ENCODE assay signal across 12 cellular contexts in genomic region chr19:18392417-18392816, GRCh38. TPM values are rescaled to one million over a fixed set of nuclear protein-coding genes. Genes with fewer than 3 reads are reported as not detected.
A peak's percentile ranks its signal among the peaks of the same experiment; 100 is the strongest.
DNase-seq lines count a peak whose midpoint lies in the region; ATAC-seq and TF ChIP-seq lines count a peak whose summit lies in the region.
"Had no signal": no experiment of that assay in that cellular context is flagged by ENCODE, and none has a peak within 500 bp of the region (broad histone marks: within the 10 kb centered on the region; RNA-seq: fewer than 3 reads in every experiment).

No MANE protein-coding gene starts in this region.

- H3K4me3 ChIP-seq in fibroblast of lung (replicated peaks in 1 of 4; ENCODE audit: control extremely low read depth in 1 of 4, insufficient read depth in 1 of 4, low read depth in 3 of 4, low read length in 4 of 4) (no peak overlapping the region), mononuclear cell (ENCODE audit: low read length) (peak overlapping the region; percentile 81), neural progenitor cell (no peak overlapping the region)
- H3K4me3 ChIP-seq: breast epithelium, pancreas had no signal

- no peak overlapping the region for H2AFZ ChIP-seq in fibroblast of lung (ENCODE audit: low read length)
- H2AFZ ChIP-seq in neural progenitor cell (replicated peaks): no peak overlapping the region

- peaks cover 0 to 3% (median 2%) of the 10 kb centered on the region in 7 donors for H3K9me3 Mint-ChIP-seq in CD14-positive monocyte
- H3K9me3 Mint-ChIP-seq in neural progenitor cell: no peaks in the 10 kb centered on the region

- H3K27ac Mint-ChIP-seq in CD14-positive monocyte (peak overlapping the region; percentile 95 to 99 (median 98)), neural progenitor cell (no peak overlapping the region)

- H3K27ac ChIP-seq in fibroblast of lung (ENCODE audit: insufficient read depth, low read length): no peak overlapping the region
- no peak overlapping the region for H3K27ac ChIP-seq in neural progenitor cell
- H3K27ac ChIP-seq: breast epithelium had no signal

- DNase-seq in CD14-positive monocyte (ENCODE audit: low spot score): peak; percentile 95
- peak; percentile 85 for DNase-seq in NOMO-1 treated with dmso at 0.1 percent for 144 hours (lab: John Stamatoyannopoulos, UW; ENCODE audit: unreplicated experiment)
- DNase-seq in fibroblast of lung (ENCODE audit: low read depth in 2 of 2): peak; percentile 70 to 71
- DNase-seq in neural progenitor cell (ENCODE audit: low spot score): no peak
- no peak for DNase-seq in pons (ENCODE audit: low spot score)
- DNase-seq in cerebellum (ENCODE audit: low spot score): no peak
- DNase-seq: NCI-H2029 treated with DMSO at 0.1 percent for 48 hours; pancreas; stimulated activated CD4-positive, alpha-beta T cell treated with anti-CD3 and anti-CD28 coated beads, Interleukin-4, amount 100 ng/mL, for 4 hours had no signal

- H3K4me1 Mint-ChIP-seq in CD14-positive monocyte: peaks cover 65% of the 10 kb centered on the region
- peaks cover 6% of the 10 kb centered on the region for H3K4me1 Mint-ChIP-seq in neural progenitor cell

- TF ChIP-seq CTCF in CD14-positive monocyte (IDR thresholded peaks at IDR 0.05) (no peak), fibroblast of lung (conservative IDR thresholded peaks at IDR 0.05 in 1 of 2, IDR thresholded peaks at IDR 0.05 in 1 of 2; ENCODE audit: low read depth in 1 of 2, low read length in 2 of 2) (no peak), neural progenitor cell (IDR thresholded peaks at IDR 0.05) (no peak)

- H3K4me1 ChIP-seq in fibroblast of lung (ENCODE audit: control insufficient read depth, extremely low read depth, insufficient read depth, low read length) (peaks cover 5% of the 10 kb centered on the region), mononuclear cell (ENCODE audit: insufficient read depth, low read length) (peaks cover 86% of the 10 kb centered on the region), neural progenitor cell (peaks cover 4% of the 10 kb centered on the region)
- H3K4me1 ChIP-seq: breast epithelium, pancreas had no signal

- H3K9ac ChIP-seq in fibroblast of lung (ENCODE audit: insufficient read depth, low read length) (no peak overlapping the region), neural progenitor cell (no peak overlapping the region)

- no peaks in the 10 kb centered on the region for H4K20me1 ChIP-seq in fibroblast of lung (ENCODE audit: control insufficient read depth, extremely low read depth, insufficient read depth, low read length)
- H4K20me1 ChIP-seq in neural progenitor cell (ENCODE audit: low read depth): no peaks in the 10 kb centered on the region

- H3K79me2 ChIP-seq in fibroblast of lung (ENCODE audit: control insufficient read depth, insufficient read depth, low read length): no peaks in the 10 kb centered on the region
- no peaks in the 10 kb centered on the region for H3K79me2 ChIP-seq in neural progenitor cell (ENCODE audit: low read depth)

- H3K27me3 Mint-ChIP-seq in CD14-positive monocyte (ENCODE audit: low read depth in 3 of 3) (peaks cover 0 to 8% (median 3%) of the 10 kb centered on the region in 3 donors), neural progenitor cell (ENCODE audit: insufficient read depth, low read depth) (peaks cover 19% of the 10 kb centered on the region)

- H3K4me3 Mint-ChIP-seq in CD14-positive monocyte (peak overlapping the region; percentile 96 to 98), neural progenitor cell (no peak overlapping the region)

- no peak for ATAC-seq in GM18907 (IDR thresholded peaks at IDR 0.05; ENCODE audit: unreplicated experiment)

- peaks cover 60 to 78% of the 10 kb centered on the region in 2 donors for H3K36me3 Mint-ChIP-seq in CD14-positive monocyte
- H3K36me3 Mint-ChIP-seq in neural progenitor cell: no peaks in the 10 kb centered on the region

- peaks cover 8% of the 10 kb centered on the region for H3F3A ChIP-seq in neural progenitor cell (ENCODE audit: low read depth)

- peaks cover 2% of the 10 kb centered on the region for H3K36me3 ChIP-seq in fibroblast of lung (ENCODE audit: control insufficient read depth, insufficient read depth, low read length)
- H3K36me3 ChIP-seq in neural progenitor cell: no peaks in the 10 kb centered on the region
- H3K36me3 ChIP-seq: breast epithelium had no signal

- H3K9me3 ChIP-seq in fibroblast of lung (ENCODE audit: control insufficient read depth, insufficient read depth, low read depth, low read length): no peaks in the 10 kb centered on the region
- no peaks in the 10 kb centered on the region for H3K9me3 ChIP-seq in mononuclear cell (ENCODE audit: low read depth, low read length)
- no peaks in the 10 kb centered on the region for H3K9me3 ChIP-seq in neural progenitor cell (ENCODE audit: low read depth)
- H3K9me3 ChIP-seq: breast epithelium, pancreas had no signal

- intact Hi-C loops in CD14-positive monocyte (cut with micrococcal nuclease): loop anchor here in 1 of 2 donors (2.0 to 5.0 kb wide), 2 partner anchors 26 to 220 kb away; partner anchors contain the start of genes IFI30 and SSBP4

- H3K27me3 ChIP-seq in fibroblast of lung (ENCODE audit: control insufficient read depth, insufficient read depth, low read length) (peaks cover 2% of the 10 kb centered on the region), mononuclear cell (ENCODE audit: insufficient read depth, low read length) (peaks cover 2% of the 10 kb centered on the region), neural progenitor cell (peaks cover 25% of the 10 kb centered on the region)
- H3K27me3 ChIP-seq: pancreas had no signal

- H3K4me2 ChIP-seq in fibroblast of lung (ENCODE audit: extremely low read depth, insufficient read depth, low read length) (no peak overlapping the region), neural progenitor cell (no peak overlapping the region)

RNA-seq across cellular contexts. Expression of gene LRRC25, which starts 5.0 kb away (rescaled TPM):
- polyA plus RNA-seq in CD14-positive monocyte (100 to 1,000 TPM; 416 to 581 TPM), fibroblast of lung (0.10 and 0.25 TPM in 2 replicates)
- total RNA-seq in fibroblast of lung (1.2 and 4.6 TPM in 2 replicates), mononuclear cell (32.7 TPM), neural progenitor cell (ENCODE audit: low replicate concordance) (0.03 TPM in 1 of 2 replicates, not detected in the other), cerebellum (1.00 TPM)
- polyA plus RNA-seq in fibroblast of lung (2012): 0.08 and 0.25 TPM in 2 replicates
- polyA minus RNA-seq in fibroblast of lung (ENCODE audit: low replicate concordance): not detected in 2 replicates

RNA-seq across cellular contexts. Expression of gene GDF15, which starts 6.5 kb away (rescaled TPM):
- polyA plus RNA-seq in CD14-positive monocyte (not detected), fibroblast of lung (8.6 and 24.3 TPM in 2 replicates)
- total RNA-seq in fibroblast of lung (140 and 210 TPM in 2 replicates), mononuclear cell (not detected), neural progenitor cell (ENCODE audit: low replicate concordance) (0.19 and 2.5 TPM in 2 replicates), cerebellum (0.36 TPM)
- polyA plus RNA-seq in fibroblast of lung (2012): 17.4 and 56.4 TPM in 2 replicates
- 3.7 and 10.3 TPM in 2 replicates for polyA minus RNA-seq in fibroblast of lung (ENCODE audit: low replicate concordance)

RNA-seq across cellular contexts. Expression of gene SSBP4, which starts 26.8 kb away (rescaled TPM):
- polyA plus RNA-seq in CD14-positive monocyte (10 to 100 TPM; 38.5 to 48.3 TPM), fibroblast of lung (12.8 and 16.5 TPM in 2 replicates)
- total RNA-seq in fibroblast of lung (58.6 and 76.5 TPM in 2 replicates), mononuclear cell (46.2 TPM), neural progenitor cell (ENCODE audit: low replicate concordance) (21.1 and 50.5 TPM in 2 replicates), cerebellum (32.2 TPM)
- polyA plus RNA-seq in fibroblast of lung (2012): 42.1 and 59.3 TPM in 2 replicates
- polyA minus RNA-seq in fibroblast of lung (ENCODE audit: low replicate concordance): 11.0 and 12.0 TPM in 2 replicates

RNA-seq across cellular contexts. Expression of gene ISYNA1, which starts 45.5 kb away (rescaled TPM):
- polyA plus RNA-seq in CD14-positive monocyte (not detected), fibroblast of lung (8.3 and 10.3 TPM in 2 replicates)
- total RNA-seq in fibroblast of lung (25.6 and 37.8 TPM in 2 replicates), mononuclear cell (7.8 TPM), neural progenitor cell (ENCODE audit: low replicate concordance) (81.7 and 203 TPM in 2 replicates), cerebellum (43.2 TPM)
- 21.1 and 21.6 TPM in 2 replicates for polyA plus RNA-seq in fibroblast of lung (2012)
- polyA minus RNA-seq in fibroblast of lung (ENCODE audit: low replicate concordance): 15.9 and 21.9 TPM in 2 replicates

RNA-seq across cellular contexts. Expression of gene PGPEP1, which starts 52.0 kb away (rescaled TPM):
- 10 to 100 TPM; 10.3 TPM for polyA plus RNA-seq in CD14-positive monocyte
- 63.9 and 78.8 TPM in 2 replicates for total RNA-seq in fibroblast of lung
- polyA plus RNA-seq in fibroblast of lung: 17.0 and 25.4 TPM in 2 replicates
- polyA plus RNA-seq in fibroblast of lung (2012): 17.8 and 24.4 TPM in 2 replicates
- 110 and 120 TPM in 2 replicates for polyA minus RNA-seq in fibroblast of lung (ENCODE audit: low replicate concordance)
- total RNA-seq in mononuclear cell: 21.4 TPM
- 2.1 and 5.7 TPM in 2 replicates for total RNA-seq in neural progenitor cell (ENCODE audit: low replicate concordance)
- 13.4 TPM for total RNA-seq in cerebellum

Comparison
In these comparisons a context has a peak if more than half of its experiments do, and no peak if none do; other contexts are left out.
1. DNase-seq: peak in CD14-positive monocyte (single experiment), NOMO-1 treated with dmso at 0.1 percent for 144 hours (single experiment) and fibroblast of lung (2 of 2); none in neural progenitor cell (single experiment), pons (single experiment) and cerebellum (single experiment).
2. RNA of gene GDF15, which starts 6.5 kb away (total RNA-seq): 140 to 210 TPM in fibroblast of lung; 0.36 TPM in cerebellum (single experiment), 0.19 to 2.5 TPM in neural progenitor cell and not detected in mononuclear cell (single experiment); every median in the first group is over 10 times any median in the second.